ENCODE assay signal across 1 cellular context in the genomic region with DNA sequence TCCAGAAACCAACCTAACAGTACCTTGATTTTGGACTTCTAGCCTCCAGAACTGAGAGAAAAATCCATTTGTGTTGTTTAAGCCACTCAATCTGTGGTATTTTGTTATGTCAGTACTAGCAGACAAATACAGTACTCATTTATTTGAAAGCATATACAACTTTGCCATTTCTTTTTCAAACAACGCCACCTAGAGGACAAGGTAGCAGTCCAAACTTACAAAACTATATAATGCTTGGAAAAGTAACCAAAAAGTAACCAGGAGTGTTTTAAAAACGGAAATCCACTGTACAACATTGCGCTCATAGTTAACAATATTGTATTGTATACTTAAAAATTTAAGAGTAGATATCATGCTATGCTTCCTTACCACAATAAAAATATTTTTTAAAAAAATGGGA.
TF ChIP-seq lines count a peak whose summit lies in the region.

No MANE protein-coding gene starts in this region.

TF ChIP-seq in GM23338, 12 proteins besides CTCF, POLR2A, EP300 and RAD21 (continued from another document):
- TF ChIP-seq, protein P1, sequence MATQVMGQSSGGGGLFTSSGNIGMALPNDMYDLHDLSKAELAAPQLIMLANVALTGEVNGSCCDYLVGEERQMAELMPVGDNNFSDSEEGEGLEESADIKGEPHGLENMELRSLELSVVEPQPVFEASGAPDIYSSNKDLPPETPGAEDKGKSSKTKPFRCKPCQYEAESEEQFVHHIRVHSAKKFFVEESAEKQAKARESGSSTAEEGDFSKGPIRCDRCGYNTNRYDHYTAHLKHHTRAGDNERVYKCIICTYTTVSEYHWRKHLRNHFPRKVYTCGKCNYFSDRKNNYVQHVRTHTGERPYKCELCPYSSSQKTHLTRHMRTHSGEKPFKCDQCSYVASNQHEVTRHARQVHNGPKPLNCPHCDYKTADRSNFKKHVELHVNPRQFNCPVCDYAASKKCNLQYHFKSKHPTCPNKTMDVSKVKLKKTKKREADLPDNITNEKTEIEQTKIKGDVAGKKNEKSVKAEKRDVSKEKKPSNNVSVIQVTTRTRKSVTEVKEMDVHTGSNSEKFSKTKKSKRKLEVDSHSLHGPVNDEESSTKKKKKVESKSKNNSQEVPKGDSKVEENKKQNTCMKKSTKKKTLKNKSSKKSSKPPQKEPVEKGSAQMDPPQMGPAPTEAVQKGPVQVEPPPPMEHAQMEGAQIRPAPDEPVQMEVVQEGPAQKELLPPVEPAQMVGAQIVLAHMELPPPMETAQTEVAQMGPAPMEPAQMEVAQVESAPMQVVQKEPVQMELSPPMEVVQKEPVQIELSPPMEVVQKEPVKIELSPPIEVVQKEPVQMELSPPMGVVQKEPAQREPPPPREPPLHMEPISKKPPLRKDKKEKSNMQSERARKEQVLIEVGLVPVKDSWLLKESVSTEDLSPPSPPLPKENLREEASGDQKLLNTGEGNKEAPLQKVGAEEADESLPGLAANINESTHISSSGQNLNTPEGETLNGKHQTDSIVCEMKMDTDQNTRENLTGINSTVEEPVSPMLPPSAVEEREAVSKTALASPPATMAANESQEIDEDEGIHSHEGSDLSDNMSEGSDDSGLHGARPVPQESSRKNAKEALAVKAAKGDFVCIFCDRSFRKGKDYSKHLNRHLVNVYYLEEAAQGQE (IDR thresholded peaks at IDR 0.05; ENCODE audit: unreplicated experiment), result no peak
- TF ChIP-seq, protein P2, sequence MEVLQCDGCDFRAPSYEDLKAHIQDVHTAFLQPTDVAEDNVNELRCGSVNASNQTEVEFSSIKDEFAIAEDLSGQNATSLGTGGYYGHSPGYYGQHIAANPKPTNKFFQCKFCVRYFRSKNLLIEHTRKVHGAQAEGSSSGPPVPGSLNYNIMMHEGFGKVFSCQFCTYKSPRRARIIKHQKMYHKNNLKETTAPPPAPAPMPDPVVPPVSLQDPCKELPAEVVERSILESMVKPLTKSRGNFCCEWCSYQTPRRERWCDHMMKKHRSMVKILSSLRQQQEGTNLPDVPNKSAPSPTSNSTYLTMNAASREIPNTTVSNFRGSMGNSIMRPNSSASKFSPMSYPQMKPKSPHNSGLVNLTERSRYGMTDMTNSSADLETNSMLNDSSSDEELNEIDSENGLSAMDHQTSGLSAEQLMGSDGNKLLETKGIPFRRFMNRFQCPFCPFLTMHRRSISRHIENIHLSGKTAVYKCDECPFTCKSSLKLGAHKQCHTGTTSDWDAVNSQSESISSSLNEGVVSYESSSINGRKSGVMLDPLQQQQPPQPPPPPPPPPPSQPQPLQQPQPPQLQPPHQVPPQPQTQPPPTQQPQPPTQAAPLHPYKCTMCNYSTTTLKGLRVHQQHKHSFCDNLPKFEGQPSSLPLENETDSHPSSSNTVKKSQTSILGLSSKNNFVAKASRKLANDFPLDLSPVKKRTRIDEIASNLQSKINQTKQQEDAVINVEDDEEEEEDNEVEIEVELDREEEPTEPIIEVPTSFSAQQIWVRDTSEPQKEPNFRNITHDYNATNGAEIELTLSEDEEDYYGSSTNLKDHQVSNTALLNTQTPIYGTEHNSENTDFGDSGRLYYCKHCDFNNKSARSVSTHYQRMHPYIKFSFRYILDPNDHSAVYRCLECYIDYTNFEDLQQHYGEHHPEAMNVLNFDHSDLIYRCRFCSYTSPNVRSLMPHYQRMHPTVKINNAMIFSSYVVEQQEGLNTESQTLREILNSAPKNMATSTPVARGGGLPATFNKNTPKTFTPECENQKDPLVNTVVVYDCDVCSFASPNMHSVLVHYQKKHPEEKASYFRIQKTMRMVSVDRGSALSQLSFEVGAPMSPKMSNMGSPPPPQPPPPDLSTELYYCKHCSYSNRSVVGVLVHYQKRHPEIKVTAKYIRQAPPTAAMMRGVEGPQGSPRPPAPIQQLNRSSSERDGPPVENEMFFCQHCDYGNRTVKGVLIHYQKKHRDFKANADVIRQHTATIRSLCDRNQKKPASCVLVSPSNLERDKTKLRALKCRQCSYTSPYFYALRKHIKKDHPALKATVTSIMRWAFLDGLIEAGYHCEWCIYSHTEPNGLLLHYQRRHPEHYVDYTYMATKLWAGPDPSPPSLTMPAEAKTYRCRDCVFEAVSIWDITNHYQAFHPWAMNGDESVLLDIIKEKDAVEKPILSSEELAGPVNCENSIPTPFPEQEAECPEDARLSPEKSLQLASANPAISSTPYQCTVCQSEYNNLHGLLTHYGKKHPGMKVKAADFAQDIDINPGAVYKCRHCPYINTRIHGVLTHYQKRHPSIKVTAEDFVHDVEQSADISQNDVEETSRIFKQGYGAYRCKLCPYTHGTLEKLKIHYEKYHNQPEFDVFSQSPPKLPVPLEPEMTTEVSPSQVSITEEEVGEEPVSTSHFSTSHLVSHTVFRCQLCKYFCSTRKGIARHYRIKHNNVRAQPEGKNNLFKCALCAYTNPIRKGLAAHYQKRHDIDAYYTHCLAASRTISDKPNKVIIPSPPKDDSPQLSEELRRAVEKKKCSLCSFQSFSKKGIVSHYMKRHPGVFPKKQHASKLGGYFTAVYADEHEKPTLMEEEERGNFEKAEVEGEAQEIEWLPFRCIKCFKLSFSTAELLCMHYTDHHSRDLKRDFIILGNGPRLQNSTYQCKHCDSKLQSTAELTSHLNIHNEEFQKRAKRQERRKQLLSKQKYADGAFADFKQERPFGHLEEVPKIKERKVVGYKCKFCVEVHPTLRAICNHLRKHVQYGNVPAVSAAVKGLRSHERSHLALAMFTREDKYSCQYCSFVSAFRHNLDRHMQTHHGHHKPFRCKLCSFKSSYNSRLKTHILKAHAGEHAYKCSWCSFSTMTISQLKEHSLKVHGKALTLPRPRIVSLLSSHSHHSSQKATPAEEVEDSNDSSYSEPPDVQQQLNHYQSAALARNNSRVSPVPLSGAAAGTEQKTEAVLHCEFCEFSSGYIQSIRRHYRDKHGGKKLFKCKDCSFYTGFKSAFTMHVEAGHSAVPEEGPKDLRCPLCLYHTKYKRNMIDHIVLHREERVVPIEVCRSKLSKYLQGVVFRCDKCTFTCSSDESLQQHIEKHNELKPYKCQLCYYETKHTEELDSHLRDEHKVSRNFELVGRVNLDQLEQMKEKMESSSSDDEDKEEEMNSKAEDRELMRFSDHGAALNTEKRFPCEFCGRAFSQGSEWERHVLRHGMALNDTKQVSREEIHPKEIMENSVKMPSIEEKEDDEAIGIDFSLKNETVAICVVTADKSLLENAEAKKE (CRISPR knock-in tag; IDR thresholded peaks at IDR 0.05), result no peak
- TF ChIP-seq ZNF331 (CRISPR knock-in tag; IDR thresholded peaks at IDR 0.05; ENCODE audit: low read depth) (no peak), EZH2phosphoT487 (IDR thresholded peaks at IDR 0.05; ENCODE audit: unreplicated experiment) (no peak), POLR2AphosphoS5 (IDR thresholded peaks at IDR 0.05; ENCODE audit: low read depth) (no peak), ZNF114 (CRISPR knock-in tag; IDR thresholded peaks at IDR 0.05) (no peak)
- TF ChIP-seq, protein P3, sequence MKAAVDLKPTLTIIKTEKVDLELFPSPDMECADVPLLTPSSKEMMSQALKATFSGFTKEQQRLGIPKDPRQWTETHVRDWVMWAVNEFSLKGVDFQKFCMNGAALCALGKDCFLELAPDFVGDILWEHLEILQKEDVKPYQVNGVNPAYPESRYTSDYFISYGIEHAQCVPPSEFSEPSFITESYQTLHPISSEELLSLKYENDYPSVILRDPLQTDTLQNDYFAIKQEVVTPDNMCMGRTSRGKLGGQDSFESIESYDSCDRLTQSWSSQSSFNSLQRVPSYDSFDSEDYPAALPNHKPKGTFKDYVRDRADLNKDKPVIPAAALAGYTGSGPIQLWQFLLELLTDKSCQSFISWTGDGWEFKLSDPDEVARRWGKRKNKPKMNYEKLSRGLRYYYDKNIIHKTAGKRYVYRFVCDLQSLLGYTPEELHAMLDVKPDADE (IDR thresholded peaks at IDR 0.05), result no peak
